ENCODE assay signal across 14 cellular contexts in the genomic region with DNA sequence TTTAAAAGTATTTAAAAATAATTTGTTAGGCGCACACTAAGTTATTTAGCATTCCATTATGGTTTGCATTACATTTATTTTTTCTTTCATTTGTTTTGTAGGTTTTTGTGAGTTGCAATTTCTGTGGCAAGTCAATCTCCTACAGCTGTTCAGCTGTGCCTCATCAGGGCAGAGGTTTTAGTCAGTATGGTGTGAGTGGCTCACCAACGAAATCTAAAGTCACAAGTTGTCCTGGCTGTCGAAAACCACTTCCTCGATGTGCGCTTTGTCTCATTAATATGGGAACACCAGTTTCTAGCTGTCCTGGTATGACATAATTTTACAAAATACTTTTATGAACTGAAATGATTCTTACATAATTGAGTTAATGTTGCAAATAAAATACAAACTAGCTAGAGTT. TPM values are rescaled to one million over a fixed set of nuclear protein-coding genes. Genes with fewer than 3 reads are reported as not detected.
DNase-seq lines count a peak whose midpoint lies in the region; ATAC-seq and TF ChIP-seq lines count a peak whose summit lies in the region.
"Had no signal": no experiment of that assay in that cellular context is flagged by ENCODE, and none has a peak within 500 bp of the region (broad histone marks: within the 10 kb centered on the region; RNA-seq: fewer than 3 reads in every experiment).

No MANE protein-coding gene starts in this region.

- no peaks in the 10 kb centered on the region for H3K4me1 Mint-ChIP-seq in central memory CD8-positive, alpha-beta T cell

- no peaks in the 10 kb centered on the region for H4K20me1 ChIP-seq in DND-41 (ENCODE audit: insufficient read depth, low read length)

- H3K27me3 Mint-ChIP-seq in central memory CD8-positive, alpha-beta T cell = no peaks in the 10 kb centered on the region
- H3K27me3 Mint-ChIP-seq: CD8-positive, alpha-beta memory T cell had no signal

- no peak overlapping the region for H3K4me2 ChIP-seq in DND-41 (ENCODE audit: insufficient read depth, low read length)

- no peak overlapping the region for H2AFZ ChIP-seq in DND-41 (ENCODE audit: low read depth, low read length)

- H3K9me3 Mint-ChIP-seq in central memory CD8-positive, alpha-beta T cell = no peaks in the 10 kb centered on the region

- ATAC-seq in DND-41 (ENCODE audit: insufficient read depth, low read depth) = peak; percentile 61; the same call in 2 of the 3 replicates
- peak; percentile 71 for ATAC-seq in central memory CD8-positive, alpha-beta T cell (replicated peaks; ENCODE audit: extremely low read depth, poor library complexity, severe bottlenecking)
- ATAC-seq in sciatic nerve = no peak
- ATAC-seq in GM21423 (IDR thresholded peaks at IDR 0.05; ENCODE audit: unreplicated experiment) = no peak
- no peak for ATAC-seq in activated CD4-positive, CD25-positive, alpha-beta regulatory T cell treated with anti-CD3 and anti-CD28 coated beads, Interleukin-2, amount 50 U/mL, for 24 hours
- ATAC-seq: HCT116 had no signal

- H3K9ac ChIP-seq in DND-41 (ENCODE audit: low read depth, low read length) = no peak overlapping the region

- intact Hi-C loops in sciatic nerve (cut with DNase I) = no loop called here

- no peak overlapping the region for H3K27ac ChIP-seq in DND-41 (ENCODE audit: low read length)

- H3K27ac Mint-ChIP-seq in central memory CD8-positive, alpha-beta T cell (ENCODE audit: low read depth) = no peak overlapping the region

- peaks cover 9% of the 10 kb centered on the region for H3K36me3 Mint-ChIP-seq in central memory CD8-positive, alpha-beta T cell (ENCODE audit: insufficient read depth)

- peaks cover 8% of the 10 kb centered on the region; the same call in 1 of the 2 replicates for H3K4me1 ChIP-seq in DND-41 (ENCODE audit: insufficient read depth, low read length)

- H3K4me3 Mint-ChIP-seq in central memory CD8-positive, alpha-beta T cell = no peak overlapping the region

- H3K27me3 ChIP-seq in DND-41 (ENCODE audit: insufficient read depth, low read length, poor library complexity) = no peaks in the 10 kb centered on the region

- no peaks in the 10 kb centered on the region for H3K79me2 ChIP-seq in DND-41 (ENCODE audit: insufficient read depth, low read length)

- H3K9me3 ChIP-seq in DND-41 (ENCODE audit: insufficient read depth, low read length, severe bottlenecking) = no peaks in the 10 kb centered on the region

- DNase-seq in DND-41 = peak; percentile 12
- DNase-seq in Jurkat, Clone E6-1 (ENCODE audit: low read depth, low spot score) = peak; percentile 28
- peak in 1 of 2 donors; percentile 16 for DNase-seq in central memory CD8-positive, alpha-beta T cell (ENCODE audit: low spot score in 2 of 2)
- DNase-seq in myocyte (ENCODE audit: low read depth) = peak; percentile 67
- DNase-seq in effector CD4-positive, alpha-beta T cell = no peak
- no peak for DNase-seq in sciatic nerve (ENCODE audit: low spot score)
- DNase-seq: C1 segment of cervical spinal cord, GOT3, NCI-H187 treated with DMSO at 0.1 percent for 48 hours, NCI-H82 had no signal

- no peak overlapping the region for H3K4me3 ChIP-seq in DND-41 (ENCODE audit: low read depth in 1 of 2, low read length in 2 of 2)
- no peak overlapping the region for H3K4me3 ChIP-seq in Jurkat, Clone E6-1 (ENCODE audit: low read length)

- TF ChIP-seq CTCF in DND-41 (IDR thresholded peaks at IDR 0.05; ENCODE audit: borderline replicate concordance, extremely low read depth, low read length, poor library complexity, severe bottlenecking) = no peak

- peaks cover 26% of the 10 kb centered on the region; the same call in 1 of the 2 replicates for H3K36me3 ChIP-seq in DND-41 (ENCODE audit: insufficient read depth, low read length)

RNA-seq across cellular contexts. Expression of gene MIOS, which starts 29.5 kb away (rescaled TPM):
- 19.3 TPM for polyA plus RNA-seq in Jurkat, Clone E6-1 (2012; ENCODE audit: insufficient read depth, insufficient read length)
- total RNA-seq in myocyte (84.2 and 88.2 TPM in 2 replicates), sciatic nerve (33.6 TPM)
- 9.1 TPM for polyA plus RNA-seq in myocyte (2012)

RNA-seq across cellular contexts. Expression of gene UMAD1, which starts 44.4 kb away (rescaled TPM):
- 20.1 TPM for polyA plus RNA-seq in Jurkat, Clone E6-1 (2012; ENCODE audit: insufficient read depth, insufficient read length)
- 15.5 and 17.5 TPM in 2 replicates for total RNA-seq in myocyte
- polyA plus RNA-seq in myocyte (2012) = 7.3 TPM
- 18.6 TPM for total RNA-seq in sciatic nerve

Comparison
In these comparisons a context has a peak if more than half of its experiments do, and no peak if none do; other contexts are left out.
1. ATAC-seq: peak in DND-41 (single experiment) and central memory CD8-positive, alpha-beta T cell (single experiment); none in sciatic nerve (single experiment), GM21423 (single experiment) and activated CD4-positive, CD25-positive, alpha-beta regulatory T cell treated with anti-CD3 and anti-CD28 coated beads, Interleukin-2, amount 50 U/mL, for 24 hours (0 of 2).
2. DNase-seq: peak in DND-41 (single experiment), Jurkat, Clone E6-1 (single experiment) and myocyte (single experiment); none in effector CD4-positive, alpha-beta T cell (single experiment) and sciatic nerve (single experiment).